In the genomic region with DNA sequence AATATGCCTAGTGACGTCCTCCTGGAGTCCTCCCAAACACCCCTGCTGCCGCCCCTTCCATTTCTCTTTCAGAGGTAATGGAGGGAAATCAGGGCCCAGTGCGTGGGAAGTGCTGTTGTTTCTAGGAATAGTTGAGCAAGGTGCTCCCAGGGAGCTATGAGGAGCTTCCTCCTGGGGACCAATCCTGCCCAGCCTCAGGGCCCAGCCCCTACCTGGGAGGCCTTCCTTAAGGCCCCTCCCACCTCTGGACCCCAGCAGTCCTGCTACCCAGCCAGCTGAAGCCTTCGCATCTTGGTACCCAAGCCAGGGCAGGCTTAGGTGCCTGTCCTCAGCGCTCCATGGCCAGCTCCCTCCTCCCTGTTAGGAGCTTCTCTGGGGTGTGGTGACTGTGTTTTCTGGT, we compare ENCODE assay signal across 2 cellular contexts.
TF ChIP-seq lines count a peak whose summit lies in the region.

No MANE protein-coding gene starts in this region.

TF ChIP-seq in GM23338, 12 proteins besides CTCF, POLR2A, EP300 and RAD21:
- TF ChIP-seq, protein P1, sequence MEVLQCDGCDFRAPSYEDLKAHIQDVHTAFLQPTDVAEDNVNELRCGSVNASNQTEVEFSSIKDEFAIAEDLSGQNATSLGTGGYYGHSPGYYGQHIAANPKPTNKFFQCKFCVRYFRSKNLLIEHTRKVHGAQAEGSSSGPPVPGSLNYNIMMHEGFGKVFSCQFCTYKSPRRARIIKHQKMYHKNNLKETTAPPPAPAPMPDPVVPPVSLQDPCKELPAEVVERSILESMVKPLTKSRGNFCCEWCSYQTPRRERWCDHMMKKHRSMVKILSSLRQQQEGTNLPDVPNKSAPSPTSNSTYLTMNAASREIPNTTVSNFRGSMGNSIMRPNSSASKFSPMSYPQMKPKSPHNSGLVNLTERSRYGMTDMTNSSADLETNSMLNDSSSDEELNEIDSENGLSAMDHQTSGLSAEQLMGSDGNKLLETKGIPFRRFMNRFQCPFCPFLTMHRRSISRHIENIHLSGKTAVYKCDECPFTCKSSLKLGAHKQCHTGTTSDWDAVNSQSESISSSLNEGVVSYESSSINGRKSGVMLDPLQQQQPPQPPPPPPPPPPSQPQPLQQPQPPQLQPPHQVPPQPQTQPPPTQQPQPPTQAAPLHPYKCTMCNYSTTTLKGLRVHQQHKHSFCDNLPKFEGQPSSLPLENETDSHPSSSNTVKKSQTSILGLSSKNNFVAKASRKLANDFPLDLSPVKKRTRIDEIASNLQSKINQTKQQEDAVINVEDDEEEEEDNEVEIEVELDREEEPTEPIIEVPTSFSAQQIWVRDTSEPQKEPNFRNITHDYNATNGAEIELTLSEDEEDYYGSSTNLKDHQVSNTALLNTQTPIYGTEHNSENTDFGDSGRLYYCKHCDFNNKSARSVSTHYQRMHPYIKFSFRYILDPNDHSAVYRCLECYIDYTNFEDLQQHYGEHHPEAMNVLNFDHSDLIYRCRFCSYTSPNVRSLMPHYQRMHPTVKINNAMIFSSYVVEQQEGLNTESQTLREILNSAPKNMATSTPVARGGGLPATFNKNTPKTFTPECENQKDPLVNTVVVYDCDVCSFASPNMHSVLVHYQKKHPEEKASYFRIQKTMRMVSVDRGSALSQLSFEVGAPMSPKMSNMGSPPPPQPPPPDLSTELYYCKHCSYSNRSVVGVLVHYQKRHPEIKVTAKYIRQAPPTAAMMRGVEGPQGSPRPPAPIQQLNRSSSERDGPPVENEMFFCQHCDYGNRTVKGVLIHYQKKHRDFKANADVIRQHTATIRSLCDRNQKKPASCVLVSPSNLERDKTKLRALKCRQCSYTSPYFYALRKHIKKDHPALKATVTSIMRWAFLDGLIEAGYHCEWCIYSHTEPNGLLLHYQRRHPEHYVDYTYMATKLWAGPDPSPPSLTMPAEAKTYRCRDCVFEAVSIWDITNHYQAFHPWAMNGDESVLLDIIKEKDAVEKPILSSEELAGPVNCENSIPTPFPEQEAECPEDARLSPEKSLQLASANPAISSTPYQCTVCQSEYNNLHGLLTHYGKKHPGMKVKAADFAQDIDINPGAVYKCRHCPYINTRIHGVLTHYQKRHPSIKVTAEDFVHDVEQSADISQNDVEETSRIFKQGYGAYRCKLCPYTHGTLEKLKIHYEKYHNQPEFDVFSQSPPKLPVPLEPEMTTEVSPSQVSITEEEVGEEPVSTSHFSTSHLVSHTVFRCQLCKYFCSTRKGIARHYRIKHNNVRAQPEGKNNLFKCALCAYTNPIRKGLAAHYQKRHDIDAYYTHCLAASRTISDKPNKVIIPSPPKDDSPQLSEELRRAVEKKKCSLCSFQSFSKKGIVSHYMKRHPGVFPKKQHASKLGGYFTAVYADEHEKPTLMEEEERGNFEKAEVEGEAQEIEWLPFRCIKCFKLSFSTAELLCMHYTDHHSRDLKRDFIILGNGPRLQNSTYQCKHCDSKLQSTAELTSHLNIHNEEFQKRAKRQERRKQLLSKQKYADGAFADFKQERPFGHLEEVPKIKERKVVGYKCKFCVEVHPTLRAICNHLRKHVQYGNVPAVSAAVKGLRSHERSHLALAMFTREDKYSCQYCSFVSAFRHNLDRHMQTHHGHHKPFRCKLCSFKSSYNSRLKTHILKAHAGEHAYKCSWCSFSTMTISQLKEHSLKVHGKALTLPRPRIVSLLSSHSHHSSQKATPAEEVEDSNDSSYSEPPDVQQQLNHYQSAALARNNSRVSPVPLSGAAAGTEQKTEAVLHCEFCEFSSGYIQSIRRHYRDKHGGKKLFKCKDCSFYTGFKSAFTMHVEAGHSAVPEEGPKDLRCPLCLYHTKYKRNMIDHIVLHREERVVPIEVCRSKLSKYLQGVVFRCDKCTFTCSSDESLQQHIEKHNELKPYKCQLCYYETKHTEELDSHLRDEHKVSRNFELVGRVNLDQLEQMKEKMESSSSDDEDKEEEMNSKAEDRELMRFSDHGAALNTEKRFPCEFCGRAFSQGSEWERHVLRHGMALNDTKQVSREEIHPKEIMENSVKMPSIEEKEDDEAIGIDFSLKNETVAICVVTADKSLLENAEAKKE (CRISPR knock-in tag; IDR thresholded peaks at IDR 0.05) = no peak
- TF ChIP-seq EZH2 (IDR thresholded peaks at IDR 0.05; ENCODE audit: low read depth, unreplicated experiment) (no peak), POLR2AphosphoS5 (IDR thresholded peaks at IDR 0.05; ENCODE audit: low read depth) (no peak)

TF ChIP-seq in HCT116, 20 proteins besides CTCF, POLR2A, EP300 and RAD21 (continued from another document):
- TF ChIP-seq, protein P2, sequence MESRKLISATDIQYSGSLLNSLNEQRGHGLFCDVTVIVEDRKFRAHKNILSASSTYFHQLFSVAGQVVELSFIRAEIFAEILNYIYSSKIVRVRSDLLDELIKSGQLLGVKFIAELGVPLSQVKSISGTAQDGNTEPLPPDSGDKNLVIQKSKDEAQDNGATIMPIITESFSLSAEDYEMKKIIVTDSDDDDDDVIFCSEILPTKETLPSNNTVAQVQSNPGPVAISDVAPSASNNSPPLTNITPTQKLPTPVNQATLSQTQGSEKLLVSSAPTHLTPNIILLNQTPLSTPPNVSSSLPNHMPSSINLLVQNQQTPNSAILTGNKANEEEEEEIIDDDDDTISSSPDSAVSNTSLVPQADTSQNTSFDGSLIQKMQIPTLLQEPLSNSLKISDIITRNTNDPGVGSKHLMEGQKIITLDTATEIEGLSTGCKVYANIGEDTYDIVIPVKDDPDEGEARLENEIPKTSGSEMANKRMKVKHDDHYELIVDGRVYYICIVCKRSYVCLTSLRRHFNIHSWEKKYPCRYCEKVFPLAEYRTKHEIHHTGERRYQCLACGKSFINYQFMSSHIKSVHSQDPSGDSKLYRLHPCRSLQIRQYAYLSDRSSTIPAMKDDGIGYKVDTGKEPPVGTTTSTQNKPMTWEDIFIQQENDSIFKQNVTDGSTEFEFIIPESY (IDR thresholded peaks at IDR 0.05; ENCODE audit: extremely low read depth, insufficient replicate concordance, low read length) = no peak
- TF ChIP-seq SRF (IDR thresholded peaks at IDR 0.05; ENCODE audit: low read depth) = no peak
- TF ChIP-seq EZH2 (IDR thresholded peaks at IDR 0.05) = no peak
- TF ChIP-seq, protein P3, sequence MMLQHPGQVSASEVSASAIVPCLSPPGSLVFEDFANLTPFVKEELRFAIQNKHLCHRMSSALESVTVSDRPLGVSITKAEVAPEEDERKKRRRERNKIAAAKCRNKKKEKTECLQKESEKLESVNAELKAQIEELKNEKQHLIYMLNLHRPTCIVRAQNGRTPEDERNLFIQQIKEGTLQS (IDR thresholded peaks at IDR 0.05) = no peak
- no peak for TF ChIP-seq REST (IDR thresholded peaks at IDR 0.05; ENCODE audit: low read depth)
- no peak for TF ChIP-seq CBX3 (IDR thresholded peaks at IDR 0.05; ENCODE audit: low read depth)
- no peak for TF ChIP-seq ELF1 (IDR thresholded peaks at IDR 0.05; ENCODE audit: borderline replicate concordance, low read depth)
- no peak for TF ChIP-seq YY1 (IDR thresholded peaks at IDR 0.05; ENCODE audit: extremely low read depth, insufficient replicate concordance, low read depth, low read length)
- no peak for TF ChIP-seq JUND (IDR thresholded peaks at IDR 0.05)
- no peak for TF ChIP-seq MAX (IDR thresholded peaks at IDR 0.05)
- no peak for TF ChIP-seq ZFX (IDR thresholded peaks at IDR 0.05)
- TF ChIP-seq ZNF274 (IDR thresholded peaks at IDR 0.05; ENCODE audit: low read depth, low read length) = no peak
- no peak for TF ChIP-seq SIN3A (IDR thresholded peaks at IDR 0.05; ENCODE audit: low read depth)
- no peak for TF ChIP-seq TCF7L2 (IDR thresholded peaks at IDR 0.05; ENCODE audit: borderline replicate concordance, extremely low read depth, insufficient read depth, insufficient read length)
